Comparison of ENCODE assay signal across 1 cellular context in the genomic region with DNA sequence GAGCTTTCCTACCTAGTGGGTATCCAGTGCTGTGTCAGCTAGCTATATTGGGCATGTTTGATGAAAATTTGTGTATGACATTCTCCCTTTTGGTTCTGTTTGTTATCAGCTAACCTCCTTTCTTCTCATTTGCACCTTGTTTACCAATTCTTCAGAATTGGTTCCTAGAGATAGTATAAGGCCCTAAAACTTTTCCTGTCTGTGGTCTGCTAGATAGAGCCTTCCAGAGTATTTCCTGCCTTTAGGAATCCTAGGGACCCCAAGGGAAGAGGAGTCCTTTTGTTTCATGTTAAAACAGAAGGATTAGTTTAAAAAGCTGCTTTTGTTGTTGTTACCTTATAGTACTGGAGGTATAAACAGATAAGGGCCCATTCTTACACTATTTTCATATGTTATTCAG.
TF ChIP-seq lines count a peak whose summit lies in the region.

No MANE protein-coding gene starts in this region.

TF ChIP-seq in GM23338, 12 proteins besides CTCF, POLR2A, EP300 and RAD21:
- TF ChIP-seq, protein P1, sequence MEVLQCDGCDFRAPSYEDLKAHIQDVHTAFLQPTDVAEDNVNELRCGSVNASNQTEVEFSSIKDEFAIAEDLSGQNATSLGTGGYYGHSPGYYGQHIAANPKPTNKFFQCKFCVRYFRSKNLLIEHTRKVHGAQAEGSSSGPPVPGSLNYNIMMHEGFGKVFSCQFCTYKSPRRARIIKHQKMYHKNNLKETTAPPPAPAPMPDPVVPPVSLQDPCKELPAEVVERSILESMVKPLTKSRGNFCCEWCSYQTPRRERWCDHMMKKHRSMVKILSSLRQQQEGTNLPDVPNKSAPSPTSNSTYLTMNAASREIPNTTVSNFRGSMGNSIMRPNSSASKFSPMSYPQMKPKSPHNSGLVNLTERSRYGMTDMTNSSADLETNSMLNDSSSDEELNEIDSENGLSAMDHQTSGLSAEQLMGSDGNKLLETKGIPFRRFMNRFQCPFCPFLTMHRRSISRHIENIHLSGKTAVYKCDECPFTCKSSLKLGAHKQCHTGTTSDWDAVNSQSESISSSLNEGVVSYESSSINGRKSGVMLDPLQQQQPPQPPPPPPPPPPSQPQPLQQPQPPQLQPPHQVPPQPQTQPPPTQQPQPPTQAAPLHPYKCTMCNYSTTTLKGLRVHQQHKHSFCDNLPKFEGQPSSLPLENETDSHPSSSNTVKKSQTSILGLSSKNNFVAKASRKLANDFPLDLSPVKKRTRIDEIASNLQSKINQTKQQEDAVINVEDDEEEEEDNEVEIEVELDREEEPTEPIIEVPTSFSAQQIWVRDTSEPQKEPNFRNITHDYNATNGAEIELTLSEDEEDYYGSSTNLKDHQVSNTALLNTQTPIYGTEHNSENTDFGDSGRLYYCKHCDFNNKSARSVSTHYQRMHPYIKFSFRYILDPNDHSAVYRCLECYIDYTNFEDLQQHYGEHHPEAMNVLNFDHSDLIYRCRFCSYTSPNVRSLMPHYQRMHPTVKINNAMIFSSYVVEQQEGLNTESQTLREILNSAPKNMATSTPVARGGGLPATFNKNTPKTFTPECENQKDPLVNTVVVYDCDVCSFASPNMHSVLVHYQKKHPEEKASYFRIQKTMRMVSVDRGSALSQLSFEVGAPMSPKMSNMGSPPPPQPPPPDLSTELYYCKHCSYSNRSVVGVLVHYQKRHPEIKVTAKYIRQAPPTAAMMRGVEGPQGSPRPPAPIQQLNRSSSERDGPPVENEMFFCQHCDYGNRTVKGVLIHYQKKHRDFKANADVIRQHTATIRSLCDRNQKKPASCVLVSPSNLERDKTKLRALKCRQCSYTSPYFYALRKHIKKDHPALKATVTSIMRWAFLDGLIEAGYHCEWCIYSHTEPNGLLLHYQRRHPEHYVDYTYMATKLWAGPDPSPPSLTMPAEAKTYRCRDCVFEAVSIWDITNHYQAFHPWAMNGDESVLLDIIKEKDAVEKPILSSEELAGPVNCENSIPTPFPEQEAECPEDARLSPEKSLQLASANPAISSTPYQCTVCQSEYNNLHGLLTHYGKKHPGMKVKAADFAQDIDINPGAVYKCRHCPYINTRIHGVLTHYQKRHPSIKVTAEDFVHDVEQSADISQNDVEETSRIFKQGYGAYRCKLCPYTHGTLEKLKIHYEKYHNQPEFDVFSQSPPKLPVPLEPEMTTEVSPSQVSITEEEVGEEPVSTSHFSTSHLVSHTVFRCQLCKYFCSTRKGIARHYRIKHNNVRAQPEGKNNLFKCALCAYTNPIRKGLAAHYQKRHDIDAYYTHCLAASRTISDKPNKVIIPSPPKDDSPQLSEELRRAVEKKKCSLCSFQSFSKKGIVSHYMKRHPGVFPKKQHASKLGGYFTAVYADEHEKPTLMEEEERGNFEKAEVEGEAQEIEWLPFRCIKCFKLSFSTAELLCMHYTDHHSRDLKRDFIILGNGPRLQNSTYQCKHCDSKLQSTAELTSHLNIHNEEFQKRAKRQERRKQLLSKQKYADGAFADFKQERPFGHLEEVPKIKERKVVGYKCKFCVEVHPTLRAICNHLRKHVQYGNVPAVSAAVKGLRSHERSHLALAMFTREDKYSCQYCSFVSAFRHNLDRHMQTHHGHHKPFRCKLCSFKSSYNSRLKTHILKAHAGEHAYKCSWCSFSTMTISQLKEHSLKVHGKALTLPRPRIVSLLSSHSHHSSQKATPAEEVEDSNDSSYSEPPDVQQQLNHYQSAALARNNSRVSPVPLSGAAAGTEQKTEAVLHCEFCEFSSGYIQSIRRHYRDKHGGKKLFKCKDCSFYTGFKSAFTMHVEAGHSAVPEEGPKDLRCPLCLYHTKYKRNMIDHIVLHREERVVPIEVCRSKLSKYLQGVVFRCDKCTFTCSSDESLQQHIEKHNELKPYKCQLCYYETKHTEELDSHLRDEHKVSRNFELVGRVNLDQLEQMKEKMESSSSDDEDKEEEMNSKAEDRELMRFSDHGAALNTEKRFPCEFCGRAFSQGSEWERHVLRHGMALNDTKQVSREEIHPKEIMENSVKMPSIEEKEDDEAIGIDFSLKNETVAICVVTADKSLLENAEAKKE (CRISPR knock-in tag; IDR thresholded peaks at IDR 0.05): no peak
- TF ChIP-seq, protein P2, sequence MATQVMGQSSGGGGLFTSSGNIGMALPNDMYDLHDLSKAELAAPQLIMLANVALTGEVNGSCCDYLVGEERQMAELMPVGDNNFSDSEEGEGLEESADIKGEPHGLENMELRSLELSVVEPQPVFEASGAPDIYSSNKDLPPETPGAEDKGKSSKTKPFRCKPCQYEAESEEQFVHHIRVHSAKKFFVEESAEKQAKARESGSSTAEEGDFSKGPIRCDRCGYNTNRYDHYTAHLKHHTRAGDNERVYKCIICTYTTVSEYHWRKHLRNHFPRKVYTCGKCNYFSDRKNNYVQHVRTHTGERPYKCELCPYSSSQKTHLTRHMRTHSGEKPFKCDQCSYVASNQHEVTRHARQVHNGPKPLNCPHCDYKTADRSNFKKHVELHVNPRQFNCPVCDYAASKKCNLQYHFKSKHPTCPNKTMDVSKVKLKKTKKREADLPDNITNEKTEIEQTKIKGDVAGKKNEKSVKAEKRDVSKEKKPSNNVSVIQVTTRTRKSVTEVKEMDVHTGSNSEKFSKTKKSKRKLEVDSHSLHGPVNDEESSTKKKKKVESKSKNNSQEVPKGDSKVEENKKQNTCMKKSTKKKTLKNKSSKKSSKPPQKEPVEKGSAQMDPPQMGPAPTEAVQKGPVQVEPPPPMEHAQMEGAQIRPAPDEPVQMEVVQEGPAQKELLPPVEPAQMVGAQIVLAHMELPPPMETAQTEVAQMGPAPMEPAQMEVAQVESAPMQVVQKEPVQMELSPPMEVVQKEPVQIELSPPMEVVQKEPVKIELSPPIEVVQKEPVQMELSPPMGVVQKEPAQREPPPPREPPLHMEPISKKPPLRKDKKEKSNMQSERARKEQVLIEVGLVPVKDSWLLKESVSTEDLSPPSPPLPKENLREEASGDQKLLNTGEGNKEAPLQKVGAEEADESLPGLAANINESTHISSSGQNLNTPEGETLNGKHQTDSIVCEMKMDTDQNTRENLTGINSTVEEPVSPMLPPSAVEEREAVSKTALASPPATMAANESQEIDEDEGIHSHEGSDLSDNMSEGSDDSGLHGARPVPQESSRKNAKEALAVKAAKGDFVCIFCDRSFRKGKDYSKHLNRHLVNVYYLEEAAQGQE (IDR thresholded peaks at IDR 0.05; ENCODE audit: unreplicated experiment): no peak
- TF ChIP-seq ZNF331 (CRISPR knock-in tag; IDR thresholded peaks at IDR 0.05; ENCODE audit: low read depth) (no peak), ZNF114 (CRISPR knock-in tag; IDR thresholded peaks at IDR 0.05) (no peak), STAT1 (IDR thresholded peaks at IDR 0.05; ENCODE audit: unreplicated experiment) (no peak), NANOG (IDR thresholded peaks at IDR 0.05; ENCODE audit: borderline replicate concordance) (no peak), JUNB (IDR thresholded peaks at IDR 0.05; ENCODE audit: unreplicated experiment) (no peak), POLR2AphosphoS5 (IDR thresholded peaks at IDR 0.05; ENCODE audit: low read depth) (no peak), EZH2 (IDR thresholded peaks at IDR 0.05; ENCODE audit: low read depth, unreplicated experiment) (no peak), CREB1 (CRISPR knock-in tag; IDR thresholded peaks at IDR 0.05; ENCODE audit: low read depth) (no peak), EZH2phosphoT487 (IDR thresholded peaks at IDR 0.05; ENCODE audit: unreplicated experiment) (no peak)
- TF ChIP-seq, protein P3, sequence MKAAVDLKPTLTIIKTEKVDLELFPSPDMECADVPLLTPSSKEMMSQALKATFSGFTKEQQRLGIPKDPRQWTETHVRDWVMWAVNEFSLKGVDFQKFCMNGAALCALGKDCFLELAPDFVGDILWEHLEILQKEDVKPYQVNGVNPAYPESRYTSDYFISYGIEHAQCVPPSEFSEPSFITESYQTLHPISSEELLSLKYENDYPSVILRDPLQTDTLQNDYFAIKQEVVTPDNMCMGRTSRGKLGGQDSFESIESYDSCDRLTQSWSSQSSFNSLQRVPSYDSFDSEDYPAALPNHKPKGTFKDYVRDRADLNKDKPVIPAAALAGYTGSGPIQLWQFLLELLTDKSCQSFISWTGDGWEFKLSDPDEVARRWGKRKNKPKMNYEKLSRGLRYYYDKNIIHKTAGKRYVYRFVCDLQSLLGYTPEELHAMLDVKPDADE (IDR thresholded peaks at IDR 0.05): no peak
